In genomic region chr6:109356237-109356636, GRCh38 we compare ENCODE assay signal across 7 cellular contexts.
"Had no signal": no experiment of that assay in that cellular context is flagged by ENCODE, and none has a peak within 500 bp of the region (broad histone marks: within the 10 kb centered on the region; RNA-seq: fewer than 3 reads in every experiment).

No MANE protein-coding gene starts in this region.

- DNase-seq: GDM1, GF-D8 had no signal

- H3K4me3 ChIP-seq: GM12878 had no signal

- FAIRE-seq: G401.6, GM12878, GM12891, GM12892, GM18507 had no signal

- ATAC-seq: GM12878 had no signal
